Comparison of ENCODE assay signal across 24 cellular contexts in the genomic region with DNA sequence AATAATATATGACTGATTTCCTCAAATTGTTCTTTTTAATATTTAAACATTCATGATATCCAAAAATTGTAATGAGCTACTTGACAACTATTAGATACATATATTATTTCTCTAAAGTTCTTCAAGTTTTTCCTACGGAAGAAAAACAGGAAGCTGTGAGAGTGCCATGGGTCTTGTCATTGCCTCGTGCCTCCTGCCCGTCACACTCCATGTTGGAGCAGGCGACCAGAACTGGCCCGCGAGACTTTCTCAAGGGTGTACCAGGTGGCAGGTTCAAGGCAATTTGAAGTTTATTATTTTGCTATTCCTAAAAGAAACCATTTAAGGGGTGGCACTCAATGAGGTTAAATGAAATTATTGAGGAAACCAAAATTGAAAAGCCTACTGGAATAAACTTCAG.
"Had no signal": no experiment of that assay in that cellular context is flagged by ENCODE, and none has a peak within 500 bp of the region (broad histone marks: within the 10 kb centered on the region; RNA-seq: fewer than 3 reads in every experiment).

No MANE protein-coding gene starts in this region.

- H3K9me3 Mint-ChIP-seq: activated CD4-positive, alpha-beta memory T cell treated with anti-CD3 and anti-CD28 coated beads for 36 hours; activated CD4-positive, alpha-beta T cell treated with anti-CD3 and anti-CD28 coated beads, Interleukin-2, amount 10 ng/mL, durations not matched to agents 24 days and 14 days; activated T-cell treated with anti-CD3 and anti-CD28 coated beads, Interleukin-2, amount 50 U/mL, for 24 hours; activated T-cell treated with anti-CD3 and anti-CD28 coated beads, Interleukin-2, amount 50 U/mL, for 72 hours had no signal

- H3K4me3 ChIP-seq: body of pancreas had no signal

- H3K4me3 Mint-ChIP-seq: activated CD4-positive, alpha-beta memory T cell treated with anti-CD3 and anti-CD28 coated beads for 36 hours; activated CD4-positive, alpha-beta T cell treated with anti-CD3 and anti-CD28 coated beads for 36 hours; activated CD4-positive, alpha-beta T cell treated with anti-CD3 and anti-CD28 coated beads, Interleukin-2, amount 10 ng/mL, durations not matched to agents 24 days and 14 days; activated CD8-positive, alpha-beta T cell treated with anti-CD3 and anti-CD28 coated beads, Interleukin-2, amount 10 ng/mL, durations not matched to agents 7 days and 5 days; activated naive CD8-positive, alpha-beta T cell; activated T-cell treated with anti-CD3 and anti-CD28 coated beads, Interleukin-2, amount 50 U/mL, for 24 hours; activated T-cell treated with anti-CD3 and anti-CD28 coated beads, Interleukin-2, amount 50 U/mL, for 72 hours had no signal

- FAIRE-seq: colon, endometrium had no signal

- H3K9me3 ChIP-seq: body of pancreas had no signal

- H3K27ac Mint-ChIP-seq: activated CD4-positive, alpha-beta memory T cell treated with anti-CD3 and anti-CD28 coated beads for 36 hours; activated CD4-positive, alpha-beta T cell treated with anti-CD3 and anti-CD28 coated beads for 36 hours; activated CD4-positive, alpha-beta T cell treated with anti-CD3 and anti-CD28 coated beads, Interleukin-2, amount 10 ng/mL, durations not matched to agents 24 days and 14 days; activated CD8-positive, alpha-beta T cell treated with anti-CD3 and anti-CD28 coated beads, Interleukin-2, amount 10 ng/mL, durations not matched to agents 7 days and 5 days; activated naive CD8-positive, alpha-beta T cell; activated T-cell treated with anti-CD3 and anti-CD28 coated beads, Interleukin-2, amount 50 U/mL, for 24 hours; activated T-cell treated with anti-CD3 and anti-CD28 coated beads, Interleukin-2, amount 50 U/mL, for 72 hours had no signal

- H3K27ac ChIP-seq: body of pancreas had no signal

- H3K36me3 Mint-ChIP-seq: activated CD4-positive, alpha-beta memory T cell treated with anti-CD3 and anti-CD28 coated beads for 36 hours; activated naive CD8-positive, alpha-beta T cell had no signal

- DNase-seq: activated CD4-positive, alpha-beta memory T cell treated with anti-CD3 and anti-CD28 coated beads for 36 hours; activated CD4-positive, alpha-beta T cell treated with anti-CD3 and anti-CD28 coated beads for 36 hours; activated CD4-positive, alpha-beta T cell treated with anti-CD3 and anti-CD28 coated beads, Interleukin-2, amount 10 ng/mL, durations not matched to agents 24 days and 14 days; activated CD4-positive, CD25-positive, alpha-beta regulatory T cell; activated CD4-positive, CD25-positive, alpha-beta regulatory T cell treated with anti-CD3 and anti-CD28 coated beads, Interleukin-2, amount 50 U/mL, for 72 hours; activated CD8-positive, alpha-beta memory T cell treated with anti-CD3 and anti-CD28 coated beads, Interleukin-2, amount 50 U/mL, for 48 hours; activated CD8-positive, alpha-beta T cell treated with anti-CD3 and anti-CD28 coated beads, Interleukin-2, amount 10 ng/mL, durations not matched to agents 7 days and 5 days; activated gamma-delta T cell; activated naive CD4-positive, alpha-beta T cell; activated naive CD4-positive, alpha-beta T cell treated with anti-CD3 and anti-CD28 coated beads, Interleukin-2, amount 50 U/mL, for 16 hours; activated T-cell treated with anti-CD3 and anti-CD28 coated beads for 4 hours; activated T-cell treated with anti-CD3 and anti-CD28 coated beads, Interleukin-2, amount 50 U/mL, for 24 hours; activated T-cell treated with anti-CD3 and anti-CD28 coated beads, Interleukin-2, amount 50 U/mL, for 72 hours; caudate nucleus; cortex of kidney; effector CD8-positive, alpha-beta T cell; foreskin fibroblast; hippocampal formation; T-helper 2 cell had no signal

- H3K27me3 ChIP-seq: body of pancreas had no signal

- ATAC-seq: activated CD4-positive, alpha-beta T cell treated with anti-CD3 and anti-CD28 coated beads for 36 hours; activated CD8-positive, alpha-beta T cell treated with anti-CD3 and anti-CD28 coated beads, Interleukin-2, amount 10 ng/mL, durations not matched to agents 7 days and 5 days; activated T-cell treated with anti-CD3 and anti-CD28 coated beads, Interleukin-2, amount 50 U/mL, for 72 hours; body of pancreas; esophagus mucosa had no signal
